ENCODE assay signal across 21 cellular contexts in the genomic region with DNA sequence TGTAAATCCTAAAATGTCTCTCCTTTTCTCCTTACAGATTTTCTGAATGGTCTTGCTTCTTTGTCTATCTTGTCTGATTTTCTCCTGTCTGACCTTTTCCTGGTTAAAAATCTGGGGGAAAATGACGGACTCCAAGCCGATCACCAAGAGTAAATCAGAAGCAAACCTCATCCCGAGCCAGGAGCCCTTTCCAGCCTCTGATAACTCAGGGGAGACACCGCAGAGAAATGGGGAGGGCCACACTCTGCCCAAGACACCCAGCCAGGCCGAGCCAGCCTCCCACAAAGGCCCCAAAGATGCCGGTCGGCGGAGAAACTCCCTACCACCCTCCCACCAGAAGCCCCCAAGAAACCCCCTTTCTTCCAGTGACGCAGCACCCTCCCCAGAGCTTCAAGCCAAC. TPM values are rescaled to one million over a fixed set of nuclear protein-coding genes. Genes with fewer than 3 reads are reported as not detected.
A peak's percentile ranks its signal among the peaks of the same experiment; 100 is the strongest.
DNase-seq lines count a peak whose midpoint lies in the region; ATAC-seq and TF ChIP-seq lines count a peak whose summit lies in the region.
"Had no signal": no experiment of that assay in that cellular context is flagged by ENCODE, and none has a peak within 500 bp of the region (broad histone marks: within the 10 kb centered on the region; RNA-seq: fewer than 3 reads in every experiment).

No MANE protein-coding gene starts in this region.

- no peaks in the 10 kb centered on the region for H3K4me1 Mint-ChIP-seq in Caco-2 (ENCODE audit: low read depth, unreplicated experiment)

- H3K9me3 ChIP-seq in heart left ventricle = peaks cover 0 to 8% (median 0%) of the 10 kb centered on the region in 12 donors
- no peaks in the 10 kb centered on the region for H3K9me3 ChIP-seq in suprapubic skin
- peaks cover 6% of the 10 kb centered on the region for H3K9me3 ChIP-seq in Caco-2
- H3K9me3 ChIP-seq in transverse colon = no peaks in the 10 kb centered on the region
- H3K9me3 ChIP-seq: HAP-1 had no signal

- CTCF ChIA-PET in Caco-2 (lab: Charles Lee) = interaction anchor here (0.9 kb wide), 1 partner anchor 15 kb away, joined by 3 read pairs; no protein-coding TSS in a partner anchor

- TF ChIP-seq CTCF in heart left ventricle (IDR thresholded peaks at IDR 0.05) (no peak), suprapubic skin (IDR thresholded peaks at IDR 0.05) (no peak), Caco-2 (IDR thresholded peaks at IDR 0.05; ENCODE audit: insufficient read depth in 1 of 2, low read depth in 1 of 2, low read length in 1 of 2, severe bottlenecking in 1 of 2, unreplicated experiment in 1 of 2) (no peak), transverse colon (IDR thresholded peaks at IDR 0.05) (no peak)

- peaks cover 9% of the 10 kb centered on the region for H3K9me3 Mint-ChIP-seq in Caco-2 (ENCODE audit: unreplicated experiment)

- H3K36me3 Mint-ChIP-seq in Caco-2 (ENCODE audit: insufficient read depth, unreplicated experiment) = no peaks in the 10 kb centered on the region

- H3K27me3 Mint-ChIP-seq in Caco-2 (ENCODE audit: insufficient read depth, unreplicated experiment) = no peaks in the 10 kb centered on the region

- POLR2A ChIA-PET in Caco-2 (lab: Charles Lee) = no interaction called here

- H3K4me3 Mint-ChIP-seq in Caco-2 (ENCODE audit: unreplicated experiment) = no peak overlapping the region
- H3K4me3 Mint-ChIP-seq: IgD-negative memory B cell had no signal

- ATAC-seq in heart left ventricle (peak in 2 of 4 donors; percentile 4 to 20), left ventricle myocardium superior (peak; percentile 22), sciatic nerve (no peak)

- no peak overlapping the region for H3K4me3 ChIP-seq in heart left ventricle
- no peak overlapping the region for H3K4me3 ChIP-seq in suprapubic skin
- no peak overlapping the region for H3K4me3 ChIP-seq in Caco-2 (ENCODE audit: low read depth, low read length)
- H3K4me3 ChIP-seq in transverse colon = no peak overlapping the region
- H3K4me3 ChIP-seq: HAP-1, PC-9 had no signal

- no TSS peak for BruUV-seq in Caco-2 (replicated peaks; lab: Mats Ljungman, UMichigan)

- TF ChIP-seq POLR2A in heart left ventricle (IDR thresholded peaks at IDR 0.05) = no peak
- no peak for TF ChIP-seq POLR2A in suprapubic skin (IDR thresholded peaks at IDR 0.05)
- no peak for TF ChIP-seq POLR2A in transverse colon (IDR thresholded peaks at IDR 0.05)

- H3K27ac Mint-ChIP-seq in Caco-2 (ENCODE audit: unreplicated experiment) = no peak overlapping the region
- H3K27ac Mint-ChIP-seq: IgD-negative memory B cell had no signal

- H3K27ac ChIP-seq in heart left ventricle = peak overlapping the region in 9 of 12 donors; percentile 4 to 64 (median 48)
- no peak overlapping the region for H3K27ac ChIP-seq in suprapubic skin
- H3K27ac ChIP-seq in transverse colon = no peak overlapping the region
- H3K27ac ChIP-seq: HL-60, KMS-11, PC-9 had no signal

- intact Hi-C loops in heart left ventricle (cut with DNase I) (no loop called here), cardiac septum (cut with DNase I) (no loop called here), left ventricle myocardium superior (cut with micrococcal nuclease) (no loop called here), sciatic nerve (cut with DNase I) (no loop called here), Caco-2 (cut with micrococcal nuclease; ENCODE audit: unreplicated experiment) (no loop called here), transverse colon (cut with DNase I; ENCODE audit: low total_unique reads) (no loop called here)

- in situ Hi-C loops in transverse colon (cut with MboI; ENCODE audit: low pct_ligation_motif_present in 1 of 4, low pct_unique_long_range_greater_than_20kb in 1 of 4, low sequenced_read_pairs in 3 of 4) = no loop called here

- H3K27me3 ChIP-seq in heart left ventricle (no peaks in the 10 kb centered on the region), suprapubic skin (no peaks in the 10 kb centered on the region), Caco-2 (replicated peaks; ENCODE audit: control insufficient read depth, insufficient read depth, low read length) (no peaks in the 10 kb centered on the region), transverse colon (no peaks in the 10 kb centered on the region)

- H3K36me3 ChIP-seq in heart left ventricle (peaks cover 0 to 41% (median 26%) of the 10 kb centered on the region in 9 donors), suprapubic skin (peaks cover 11% of the 10 kb centered on the region), Caco-2 (ENCODE audit: control insufficient read depth, insufficient read depth, low read length) (no peaks in the 10 kb centered on the region), transverse colon (peaks cover 0 to 6% (median 2%) of the 10 kb centered on the region in 4 donors)
- H3K36me3 ChIP-seq: HAP-1 had no signal

- DNase-seq in heart left ventricle (no peak), cardiac septum (ENCODE audit: low spot score) (no peak), left ventricle myocardium superior (no peak), sciatic nerve (ENCODE audit: low spot score) (peak; percentile 49), suprapubic skin (ENCODE audit: low spot score in 2 of 2) (peak; percentile 23 to 43), Caco-2 (no peak), transverse colon (no peak), NCI-H1694 (lab: John Stamatoyannopoulos, UW) (no peak)
- DNase-seq: 8988T, DMS53, GOT3, MM.1S, NCI-H2029 treated with DMSO at 0.1 percent for 48 hours, NCI-H446 treated with DMSO at 0.1 percent for 48 hours, NCI-H526, PC-9, SHP77 had no signal

- TF ChIP-seq EP300 in suprapubic skin (IDR thresholded peaks at IDR 0.05) (no peak), transverse colon (IDR thresholded peaks at IDR 0.05; ENCODE audit: low read depth) (no peak)

- WGBS in heart left ventricle, 4 donors = 63 to 83% (median 71%) methylated on average over 7 to 9 of the region's 9 CpGs
- 93% methylated on average over 9 of the region's 9 CpGs for WGBS in suprapubic skin
- 94% methylated on average over 9 of the region's 9 CpGs; no CpG with 5 or more reads in 1 of the 2 donors for WGBS in transverse colon (ENCODE audit: low coverage in 1 of 2), 2 donors

- H3K4me1 ChIP-seq in heart left ventricle (peaks cover 0 to 88% (median 26%) of the 10 kb centered on the region in 12 donors), suprapubic skin (peaks cover 7% of the 10 kb centered on the region), Caco-2 (peaks cover 3% of the 10 kb centered on the region; the same call in 1 of the 2 replicates), transverse colon (peaks cover 0 to 22% (median 4%) of the 10 kb centered on the region in 4 donors)
- H3K4me1 ChIP-seq: HAP-1 had no signal

RNA-seq across cellular contexts. Expression of gene ACACB, which starts 23.0 kb away (rescaled TPM):
- total RNA-seq in heart left ventricle (100 to 1,000 TPM in 6 of 9 donors, 10 to 100 TPM in 3; 77.3 to 176 (median 135) TPM), cardiac septum (64.5 TPM), left ventricle myocardium superior (177 TPM), sciatic nerve (112 TPM), suprapubic skin (10 to 100 TPM; 19.2 to 90.8 (median 56.9) TPM), Caco-2 (2022) (24.8 and 26.2 TPM in 2 replicates), transverse colon (100 to 1,000 TPM in 2 of 4 donors, 10 to 100 TPM in 2; 69.5 to 132 (median 93.6) TPM)
- polyA plus RNA-seq in heart left ventricle = 100 to 1,000 TPM in 1 of 2 donors, 10 to 100 TPM in 1; 29.9 to 119 TPM

RNA-seq across cellular contexts. Expression of gene UNG, which starts 42.0 kb away (rescaled TPM):
- total RNA-seq in heart left ventricle (10 to 100 TPM; 20.9 to 37.8 (median 25.3) TPM), cardiac septum (25.5 TPM), left ventricle myocardium superior (25.9 TPM), sciatic nerve (15.9 TPM), suprapubic skin (10 to 100 TPM; 17.9 to 43.9 (median 40.0) TPM), Caco-2 (2022) (72.2 and 78.3 TPM in 2 replicates), transverse colon (10 to 100 TPM in 3 of 4 donors, 1 to 10 TPM in 1; 6.7 to 29.4 (median 20.9) TPM)
- 10 to 100 TPM; 14.5 to 27.8 TPM for polyA plus RNA-seq in heart left ventricle

RNA-seq across cellular contexts. Expression of gene ALKBH2, which starts 46.1 kb away (rescaled TPM):
- total RNA-seq in heart left ventricle (1 to 10 TPM; 5.1 to 9.4 (median 7.1) TPM), cardiac septum (9.7 TPM), left ventricle myocardium superior (6.6 TPM), sciatic nerve (12.6 TPM), suprapubic skin (10 to 100 TPM; 18.8 to 36.0 (median 22.1) TPM), Caco-2 (2022) (38.3 and 41.4 TPM in 2 replicates), transverse colon (10 to 100 TPM in 1 of 4 donors, 1 to 10 TPM in 2, not detected in 1; 3.4 to 11.1 (median 7.1) TPM)
- polyA plus RNA-seq in heart left ventricle = 10 to 100 TPM; 16.8 to 18.0 TPM

Comparison
In these comparisons a context has a peak if more than half of its experiments do, and no peak if none do; other contexts are left out.
1. DNase-seq: peak in sciatic nerve (single experiment) and suprapubic skin (2 of 2); none in heart left ventricle (0 of 5), cardiac septum (single experiment), left ventricle myocardium superior (single experiment), Caco-2 (0 of 2), transverse colon (single experiment) and NCI-H1694 (single experiment).
2. H3K27ac ChIP-seq: peak in heart left ventricle (9 of 12); none in suprapubic skin (single experiment) and transverse colon (0 of 4).